ENCODE assay signal across 21 cellular contexts in genomic region chr21:31752352-31752751, GRCh38. TPM values are rescaled to one million over a fixed set of nuclear protein-coding genes. Genes with fewer than 3 reads are reported as not detected.
DNase-seq lines count a peak whose midpoint lies in the region; ATAC-seq, FAIRE-seq and TF ChIP-seq lines count a peak whose summit lies in the region.
"Had no signal": no experiment of that assay in that cellular context is flagged by ENCODE, and none has a peak within 500 bp of the region (broad histone marks: within the 10 kb centered on the region; RNA-seq: fewer than 3 reads in every experiment).

No MANE protein-coding gene starts in this region.

- POLR2A ChIA-PET in MCF 10A (lab: Yijun Ruan, JAX), result interaction anchor here (0.5 kb wide), 1 partner anchor 141 kb away, joined by 3 read pairs; no protein-coding TSS in a partner anchor

- no peak overlapping the region for H3K4me3 ChIP-seq in breast epithelium
- H3K4me3 ChIP-seq: colonic mucosa, spleen had no signal

- BruUV-seq in MCF 10A (replicated peaks; lab: Mats Ljungman, UMichigan), result no TSS peak

- H3K9me3 ChIP-seq in breast epithelium, result no peaks in the 10 kb centered on the region
- H3K9me3 ChIP-seq: colonic mucosa, spleen had no signal

- no peaks in the 10 kb centered on the region for H3K27me3 Mint-ChIP-seq in MCF 10A (ENCODE audit: insufficient read depth, unreplicated experiment)

- no peaks in the 10 kb centered on the region for H3K9me3 Mint-ChIP-seq in MCF 10A (ENCODE audit: unreplicated experiment)
- H3K9me3 Mint-ChIP-seq: activated naive CD4-positive, alpha-beta T cell treated with anti-CD3 and anti-CD28 coated beads, Interleukin-2, amount 50 U/mL, for 72 hours; activated T-helper 1 cell treated with anti-CD3 and anti-CD28 coated beads, Interleukin-12 subunit alpha, Interleukin-12 subunit beta, Interleukin-2, Interleukin-4 antibody, amounts not matched to agents 30 ng/mL and 10 ng/mL and 1 ng/mL, durations not matched to agents 14 hours and 24 hours and 36 hours had no signal

- peak; percentile 83 for DNase-seq in MCF 10A (ENCODE audit: unreplicated experiment)
- DNase-seq in breast epithelium (ENCODE audit: low spot score in 2 of 2), result no peak
- DNase-seq in RKO (ENCODE audit: low spot score), result peak; percentile 79
- DNase-seq in urothelium cell line (ENCODE audit: low spot score), result no peak
- DNase-seq in G401 (ENCODE audit: low spot score), result no peak
- DNase-seq: colonic mucosa; DMS 273 treated with DMSO at 0.1 percent for 48 hours; left ventricle myocardium superior; NCI-H1417 treated with DMSO at 0.1 percent for 48 hours; NCI-H2171; NCI-H748 treated with DMSO at 0.1 percent for 48 hours; spleen; stimulated activated CD4-positive, alpha-beta T cell treated with anti-CD3 and anti-CD28 coated beads, Interleukin-4, amount 100 ng/mL, for 4 hours had no signal

- FAIRE-seq in urothelium cell line (lab: Jason Lieb, UNC), result peak; percentile 84
- FAIRE-seq: A204.1 had no signal

- peaks cover 7% of the 10 kb centered on the region for H3K4me1 Mint-ChIP-seq in MCF 10A (ENCODE audit: insufficient read depth, unreplicated experiment)

- ATAC-seq in esophagus mucosa (peak; percentile 84), GM21717 (IDR thresholded peaks at IDR 0.05; ENCODE audit: unreplicated experiment) (no peak), HG03457 (IDR thresholded peaks at IDR 0.05; ENCODE audit: unreplicated experiment) (no peak)
- ATAC-seq: left ventricle myocardium superior had no signal

- TF ChIP-seq POLR2A in breast epithelium (IDR thresholded peaks at IDR 0.05), result no peak

- H3K27ac ChIP-seq in breast epithelium, result no peak overlapping the region
- H3K27ac ChIP-seq: C4-2B, colonic mucosa, KMS-11, spleen had no signal

- no peak overlapping the region for H3K4me3 Mint-ChIP-seq in MCF 10A (ENCODE audit: unreplicated experiment)
- H3K4me3 Mint-ChIP-seq: activated T-helper 1 cell treated with anti-CD3 and anti-CD28 coated beads, Interleukin-12 subunit alpha, Interleukin-12 subunit beta, Interleukin-2, Interleukin-4 antibody, amounts not matched to agents 30 ng/mL and 10 ng/mL and 1 ng/mL, durations not matched to agents 14 hours and 24 hours and 36 hours had no signal

- H3K27ac Mint-ChIP-seq in MCF 10A (ENCODE audit: low read depth, unreplicated experiment), result no peak overlapping the region
- H3K27ac Mint-ChIP-seq: activated naive CD4-positive, alpha-beta T cell treated with anti-CD3 and anti-CD28 coated beads, Interleukin-2, amount 50 U/mL, for 72 hours; activated T-helper 1 cell treated with anti-CD3 and anti-CD28 coated beads, Interleukin-12 subunit alpha, Interleukin-12 subunit beta, Interleukin-2, Interleukin-4 antibody, amounts not matched to agents 30 ng/mL and 10 ng/mL and 1 ng/mL, durations not matched to agents 14 hours and 24 hours and 36 hours had no signal

- intact Hi-C loops in MCF 10A (cut with micrococcal nuclease), result no loop called here
- intact Hi-C loops in breast epithelium (cut with DNase I; ENCODE audit: low total_unique reads), result no loop called here

- no peaks in the 10 kb centered on the region for H3K36me3 ChIP-seq in breast epithelium
- H3K36me3 ChIP-seq: colonic mucosa, spleen had no signal

- in situ Hi-C loops in G401 (cut with HindIII; ENCODE audit: low sequenced_read_pairs), result no loop called here

- no peaks in the 10 kb centered on the region for H3K36me3 Mint-ChIP-seq in MCF 10A (ENCODE audit: insufficient read depth, unreplicated experiment)
- H3K36me3 Mint-ChIP-seq: activated naive CD4-positive, alpha-beta T cell treated with anti-CD3 and anti-CD28 coated beads, Interleukin-2, amount 50 U/mL, for 72 hours had no signal

- no peaks in the 10 kb centered on the region for H3K27me3 ChIP-seq in breast epithelium
- H3K27me3 ChIP-seq: colonic mucosa, spleen had no signal

- CTCF ChIA-PET in MCF 10A (lab: Yijun Ruan, JAX), result interaction anchor here (0.5 to 0.7 kb wide), 4 partner anchors 10 to 533 kb away, joined by 3 read pairs; no protein-coding TSS in a partner anchor

- no peaks in the 10 kb centered on the region for H3K4me1 ChIP-seq in breast epithelium
- H3K4me1 ChIP-seq: colonic mucosa, spleen had no signal

- TF ChIP-seq CTCF in MCF 10A (IDR thresholded peaks at IDR 0.05; ENCODE audit: unreplicated experiment), result no peak
- no peak for TF ChIP-seq CTCF in breast epithelium (IDR thresholded peaks at IDR 0.05)

RNA-seq across cellular contexts. Expression of gene SCAF4, which starts 20.4 kb away (rescaled TPM):
- 38.2 and 41.9 TPM in 2 replicates for total RNA-seq in MCF 10A (2022)
- 10 to 100 TPM; 17.4 to 22.8 (median 18.4) TPM for total RNA-seq in breast epithelium
- total RNA-seq in esophagus mucosa, result 19.8 TPM
- total RNA-seq in G401 (2014; rRNA removed; shearing (Covaris generic)), result 2.1 and 4.1 TPM in 2 replicates

Comparison
In these comparisons a context has a peak if more than half of its experiments do, and no peak if none do; other contexts are left out.
1. DNase-seq: peak in MCF 10A (single experiment) and RKO (single experiment); none in breast epithelium (0 of 2), urothelium cell line (single experiment) and G401 (single experiment).